8 cellular contexts compared by ENCODE assay signal in the genomic region with DNA sequence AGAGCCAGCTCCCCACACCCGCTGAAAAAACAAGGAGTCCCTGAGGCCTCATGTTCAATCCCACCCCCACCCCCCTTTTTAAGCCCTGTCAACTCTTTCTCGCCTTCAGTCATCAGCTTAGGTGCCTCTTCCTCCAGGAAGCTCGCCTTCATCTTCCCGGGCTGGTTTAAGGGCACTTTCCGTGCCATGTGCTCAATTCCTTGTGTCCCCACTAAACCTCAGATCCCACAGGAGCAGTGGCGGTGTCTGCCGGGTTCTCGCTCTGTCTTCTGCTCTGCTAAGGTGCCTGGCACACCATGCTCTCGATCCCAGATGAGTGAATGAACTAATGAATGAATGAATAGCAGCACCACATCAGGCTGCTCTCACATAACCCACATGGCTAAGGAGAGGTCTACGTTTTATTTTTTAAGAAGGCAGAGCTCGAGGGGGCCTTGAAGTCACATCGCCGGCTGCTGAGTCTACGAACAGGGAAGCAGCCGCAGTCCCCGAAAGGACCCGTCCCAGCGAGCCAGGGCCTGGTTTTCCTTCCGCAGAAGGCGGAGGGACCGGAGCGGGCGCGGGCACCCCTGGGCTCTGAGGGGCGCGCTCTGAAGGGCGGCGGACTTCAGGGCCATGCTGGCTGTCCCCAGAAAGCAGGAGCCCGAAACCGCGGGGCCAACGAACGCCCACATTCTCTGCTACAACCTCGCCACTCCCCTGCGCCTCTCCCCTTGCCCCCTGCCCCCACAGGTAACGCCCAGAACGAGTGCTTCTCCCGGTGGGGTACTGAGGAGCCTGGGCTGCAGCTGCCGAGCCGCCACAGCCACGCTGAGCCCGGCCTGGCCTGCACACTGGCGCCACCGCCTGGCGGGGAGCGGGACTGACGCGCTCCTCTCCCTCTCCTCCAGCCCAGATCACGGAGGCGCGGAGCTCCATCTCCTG.
A peak's percentile ranks its signal among the peaks of the same experiment; 100 is the strongest.
DNase-seq lines count a peak whose midpoint lies in the region; ATAC-seq and TF ChIP-seq lines count a peak whose summit lies in the region.

No MANE protein-coding gene starts in this region.

- TF ChIP-seq CTCF in heart right ventricle (IDR thresholded peaks at IDR 0.05): peak; percentile 91 to 99 (median 95)
- TF ChIP-seq CTCF in type B pancreatic cell (conservative IDR thresholded peaks at IDR 0.05): peak; percentile 97

- no peaks in the 10 kb centered on the region for H3K36me3 ChIP-seq in heart right ventricle

- no peak for TF ChIP-seq EP300 in Ishikawa (IDR thresholded peaks at IDR 0.05; ENCODE audit: borderline replicate concordance)

- H3K36me3 Mint-ChIP-seq in activated naive CD4-positive, alpha-beta T cell treated with anti-CD3 and anti-CD28 coated beads, Interleukin-2, amount 50 U/mL, for 72 hours: no peaks in the 10 kb centered on the region
- no peaks in the 10 kb centered on the region for H3K36me3 Mint-ChIP-seq in type B pancreatic cell

- TF ChIP-seq RAD21 in Ishikawa (IDR thresholded peaks at IDR 0.05; ENCODE audit: low read depth): peak; percentile 89

- H3K27me3 Mint-ChIP-seq in type B pancreatic cell: peaks cover 47% of the 10 kb centered on the region

- no peak overlapping the region for H3K27ac ChIP-seq in heart right ventricle

- intact Hi-C loops in heart right ventricle (cut with DNase I): loop anchor here in 9 of 10 donors (2.0 to 10.0 kb wide), 4 partner anchors 536 to 546 kb away; no protein-coding TSS in a partner anchor
- intact Hi-C loops in posterior cingulate gyrus (cut with DNase I): loop anchor here (2.0 kb wide), 1 partner anchor 536 kb away; no protein-coding TSS in a partner anchor

- peak; percentile 65 for DNase-seq in EH (ENCODE audit: low read depth)
- DNase-seq in SK-N-DZ (ENCODE audit: low spot score): peak; percentile 53
- DNase-seq in activated naive CD4-positive, alpha-beta T cell treated with anti-CD3 and anti-CD28 coated beads, Interleukin-2, amount 50 U/mL, for 72 hours (ENCODE audit: low spot score in 2 of 2): peak; percentile 56 to 90
- peak; percentile 59 to 82 for DNase-seq in heart right ventricle
- peak; percentile 53 to 96 (median 80) for DNase-seq in posterior cingulate gyrus
- DNase-seq in type B pancreatic cell (ENCODE audit: extremely low spot score, unreplicated experiment): peak; percentile 91

- H3K9me3 ChIP-seq in heart right ventricle: no peaks in the 10 kb centered on the region

- WGBS in heart right ventricle, 2 donors: 9 to 11% methylated on average over 47 to 51 of the region's 51 CpGs

- H3K27ac Mint-ChIP-seq in activated naive CD4-positive, alpha-beta T cell treated with anti-CD3 and anti-CD28 coated beads, Interleukin-2, amount 50 U/mL, for 72 hours: no peak overlapping the region
- no peak overlapping the region for H3K27ac Mint-ChIP-seq in type B pancreatic cell

- peak overlapping the region; percentile 76 for H3K4me3 Mint-ChIP-seq in type B pancreatic cell

- H3K27me3 ChIP-seq in heart right ventricle: peaks cover 0 to 70% (median 45%) of the 10 kb centered on the region in 7 donors

- H3K4me1 ChIP-seq in heart right ventricle: peaks cover 0 to 9% (median 5%) of the 10 kb centered on the region in 9 donors

- H3K4me3 ChIP-seq in heart right ventricle: peak overlapping the region in 9 of 10 donors; percentile 31 to 52 (median 46)

- ATAC-seq in GM21717 (IDR thresholded peaks at IDR 0.05; ENCODE audit: unreplicated experiment): peak; percentile 82
- peak; percentile 92 to 96 for ATAC-seq in activated naive CD4-positive, alpha-beta T cell treated with anti-CD3 and anti-CD28 coated beads, Interleukin-2, amount 50 U/mL, for 72 hours
- ATAC-seq in heart right ventricle: peak; percentile 92 to 96 (median 93)

- no peaks in the 10 kb centered on the region for H3K9me3 Mint-ChIP-seq in activated naive CD4-positive, alpha-beta T cell treated with anti-CD3 and anti-CD28 coated beads, Interleukin-2, amount 50 U/mL, for 72 hours
- no peaks in the 10 kb centered on the region for H3K9me3 Mint-ChIP-seq in type B pancreatic cell

- peaks cover 24% of the 10 kb centered on the region for H3K4me1 Mint-ChIP-seq in type B pancreatic cell (ENCODE audit: unreplicated experiment)

TF ChIP-seq in Ishikawa, 13 proteins besides CTCF, POLR2A, EP300 and RAD21:
- TF ChIP-seq TEAD4 (IDR thresholded peaks at IDR 0.05): 0 out of 2 replicates have a peak, but pooled peaks have one; percentile 10
- TF ChIP-seq CREB1 (IDR thresholded peaks at IDR 0.05; ENCODE audit: low read depth): no peak
- TF ChIP-seq, protein P1, sequence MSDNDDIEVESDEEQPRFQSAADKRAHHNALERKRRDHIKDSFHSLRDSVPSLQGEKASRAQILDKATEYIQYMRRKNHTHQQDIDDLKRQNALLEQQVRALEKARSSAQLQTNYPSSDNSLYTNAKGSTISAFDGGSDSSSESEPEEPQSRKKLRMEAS (IDR thresholded peaks at IDR 0.05): peak; percentile 50; the same call in 1 of the 2 replicates
- TF ChIP-seq, protein P2, sequence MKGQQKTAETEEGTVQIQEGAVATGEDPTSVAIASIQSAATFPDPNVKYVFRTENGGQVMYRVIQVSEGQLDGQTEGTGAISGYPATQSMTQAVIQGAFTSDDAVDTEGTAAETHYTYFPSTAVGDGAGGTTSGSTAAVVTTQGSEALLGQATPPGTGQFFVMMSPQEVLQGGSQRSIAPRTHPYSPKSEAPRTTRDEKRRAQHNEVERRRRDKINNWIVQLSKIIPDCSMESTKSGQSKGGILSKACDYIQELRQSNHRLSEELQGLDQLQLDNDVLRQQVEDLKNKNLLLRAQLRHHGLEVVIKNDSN (IDR thresholded peaks at IDR 0.05): no peak
- TF ChIP-seq, protein P3, sequence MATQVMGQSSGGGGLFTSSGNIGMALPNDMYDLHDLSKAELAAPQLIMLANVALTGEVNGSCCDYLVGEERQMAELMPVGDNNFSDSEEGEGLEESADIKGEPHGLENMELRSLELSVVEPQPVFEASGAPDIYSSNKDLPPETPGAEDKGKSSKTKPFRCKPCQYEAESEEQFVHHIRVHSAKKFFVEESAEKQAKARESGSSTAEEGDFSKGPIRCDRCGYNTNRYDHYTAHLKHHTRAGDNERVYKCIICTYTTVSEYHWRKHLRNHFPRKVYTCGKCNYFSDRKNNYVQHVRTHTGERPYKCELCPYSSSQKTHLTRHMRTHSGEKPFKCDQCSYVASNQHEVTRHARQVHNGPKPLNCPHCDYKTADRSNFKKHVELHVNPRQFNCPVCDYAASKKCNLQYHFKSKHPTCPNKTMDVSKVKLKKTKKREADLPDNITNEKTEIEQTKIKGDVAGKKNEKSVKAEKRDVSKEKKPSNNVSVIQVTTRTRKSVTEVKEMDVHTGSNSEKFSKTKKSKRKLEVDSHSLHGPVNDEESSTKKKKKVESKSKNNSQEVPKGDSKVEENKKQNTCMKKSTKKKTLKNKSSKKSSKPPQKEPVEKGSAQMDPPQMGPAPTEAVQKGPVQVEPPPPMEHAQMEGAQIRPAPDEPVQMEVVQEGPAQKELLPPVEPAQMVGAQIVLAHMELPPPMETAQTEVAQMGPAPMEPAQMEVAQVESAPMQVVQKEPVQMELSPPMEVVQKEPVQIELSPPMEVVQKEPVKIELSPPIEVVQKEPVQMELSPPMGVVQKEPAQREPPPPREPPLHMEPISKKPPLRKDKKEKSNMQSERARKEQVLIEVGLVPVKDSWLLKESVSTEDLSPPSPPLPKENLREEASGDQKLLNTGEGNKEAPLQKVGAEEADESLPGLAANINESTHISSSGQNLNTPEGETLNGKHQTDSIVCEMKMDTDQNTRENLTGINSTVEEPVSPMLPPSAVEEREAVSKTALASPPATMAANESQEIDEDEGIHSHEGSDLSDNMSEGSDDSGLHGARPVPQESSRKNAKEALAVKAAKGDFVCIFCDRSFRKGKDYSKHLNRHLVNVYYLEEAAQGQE (IDR thresholded peaks at IDR 0.05; ENCODE audit: low read depth): no peak
TF ChIP-seq in Ishikawa: peak in this region for 2.
